Comparison of ENCODE assay signal across 17 cellular contexts in the genomic region with DNA sequence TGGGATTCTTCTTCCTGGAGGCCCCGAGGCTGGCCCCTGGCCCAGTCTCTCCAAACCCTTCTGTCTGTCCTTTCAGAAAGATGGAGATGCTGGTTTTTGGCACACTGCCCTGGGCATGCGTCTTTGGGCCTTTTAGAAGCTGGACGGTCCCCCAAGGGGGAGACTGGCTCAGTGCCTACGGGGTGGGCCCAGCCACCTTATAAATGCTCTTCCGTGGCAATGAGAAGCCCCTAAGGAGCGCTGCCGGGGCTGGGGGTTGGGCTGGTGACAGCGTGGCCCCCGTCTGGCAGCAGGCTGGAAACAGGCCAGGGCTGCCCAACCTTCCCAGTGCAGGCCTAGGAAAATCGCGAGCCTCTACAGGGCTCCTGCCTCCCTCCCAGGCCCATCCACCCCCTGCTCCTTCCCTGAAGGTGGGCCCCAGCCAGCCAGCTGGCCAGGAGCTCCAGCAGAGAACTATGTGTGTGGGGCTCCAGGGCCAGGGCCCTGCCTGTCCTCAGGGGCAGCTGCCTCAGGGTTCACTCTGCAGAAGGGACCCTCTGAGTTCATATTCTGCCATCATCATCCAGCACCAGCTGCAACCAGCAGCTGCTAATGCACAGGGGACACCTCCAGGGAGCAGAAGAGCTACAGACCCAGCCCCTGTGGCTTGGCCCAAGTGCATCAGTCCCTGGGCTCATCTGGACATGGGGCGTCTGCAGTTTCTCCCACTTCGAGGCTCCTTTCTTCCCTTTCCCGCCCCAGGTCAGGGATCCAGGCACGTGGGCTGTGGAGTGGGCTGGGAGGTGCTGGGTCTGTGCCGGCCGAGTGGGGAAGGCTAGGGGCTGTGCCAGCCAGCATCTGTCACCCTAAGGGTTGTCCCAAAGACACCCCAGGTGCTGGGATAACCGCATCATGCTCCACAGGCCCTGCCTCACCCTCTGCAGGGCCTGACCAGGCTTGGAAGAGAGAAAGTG.
A peak's percentile ranks its signal among the peaks of the same experiment; 100 is the strongest.
DNase-seq lines count a peak whose midpoint lies in the region; ATAC-seq, FAIRE-seq and TF ChIP-seq lines count a peak whose summit lies in the region.
"Had no signal": no experiment of that assay in that cellular context is flagged by ENCODE, and none has a peak within 500 bp of the region (broad histone marks: within the 10 kb centered on the region; RNA-seq: fewer than 3 reads in every experiment).

No MANE protein-coding gene starts in this region.

- H3K4me3 ChIP-seq in kidney (ENCODE audit: low read length in 2 of 2) (no peak overlapping the region), sigmoid colon (no peak overlapping the region)
- H3K4me3 ChIP-seq: esophagus squamous epithelium, skin epidermis, upper lobe of right lung had no signal

- WGBS in sigmoid colon, 2 donors = 79 to 82% methylated on average over 18 of the region's 18 CpGs

- POLR2A ChIA-PET in HEK293T (lab: Yijun Ruan, JAX) = no interaction called here

- H3K36me3 ChIP-seq in kidney (ENCODE audit: control insufficient read depth in 1 of 2, insufficient read depth in 2 of 2, low read length in 2 of 2) (no peaks in the 10 kb centered on the region), sigmoid colon (no peaks in the 10 kb centered on the region)
- H3K36me3 ChIP-seq: brain microvascular endothelial cell, esophagus squamous epithelium, upper lobe of right lung had no signal

- FAIRE-seq in kidney (lab: Jason Lieb, UNC) = no peak

- H3K9me3 ChIP-seq in kidney (ENCODE audit: control insufficient read depth in 1 of 2, low read length in 2 of 2) (no peaks in the 10 kb centered on the region), sigmoid colon (no peaks in the 10 kb centered on the region)
- H3K9me3 ChIP-seq: esophagus squamous epithelium, upper lobe of right lung had no signal

- no peak overlapping the region for H3K9ac ChIP-seq in kidney (ENCODE audit: low read length in 2 of 2)

- H3K27ac ChIP-seq in kidney (ENCODE audit: low read depth in 2 of 2, low read length in 2 of 2) = no peak overlapping the region
- H3K27ac ChIP-seq in sigmoid colon = peak overlapping the region in 1 of 4 donors; percentile 75
- H3K27ac ChIP-seq: brain microvascular endothelial cell, skin epidermis, upper lobe of right lung had no signal

- TF ChIP-seq CTCF in kidney (IDR thresholded peaks at IDR 0.05; ENCODE audit: borderline replicate concordance, extremely low read depth, insufficient read depth) = no peak
- TF ChIP-seq CTCF in sigmoid colon (IDR thresholded peaks at IDR 0.05) = no peak

- CTCF ChIA-PET in HEK293T (lab: Yijun Ruan, JAX) = no interaction called here

- no peak for TF ChIP-seq EP300 in sigmoid colon (IDR thresholded peaks at IDR 0.05)

- intact Hi-C loops in kidney (cut with DNase I) (no loop called here), sigmoid colon (cut with DNase I) (no loop called here)

- no peak for TF ChIP-seq POLR2A in sigmoid colon (IDR thresholded peaks at IDR 0.05)

- DNase-seq in NCI-H2171 treated with DMSO at 0.1 percent for 48 hours (lab: John Stamatoyannopoulos, UW) = peak; percentile 6
- no peak for DNase-seq in NCI-H2171 (lab: John Stamatoyannopoulos, UW)
- DNase-seq in DMS79 treated with DMSO at 0.1 percent for 48 hours (lab: John Stamatoyannopoulos, UW) = peak; percentile 65
- peak; percentile 65 for DNase-seq in kidney
- peak; percentile 47 for DNase-seq in sigmoid colon
- no peak for DNase-seq in HEK293T (ENCODE audit: extremely low spot score)
- DNase-seq: brain microvascular endothelial cell; CD4-positive, CD25-positive, alpha-beta regulatory T cell; esophagus squamous epithelium; NK-92 treated with Interleukin-12 subunit alpha and Interleukin-12 subunit beta, amount 100 ng/mL, for 24 hours; T-helper 17 cell; upper lobe of right lung had no signal

- H3K4me1 ChIP-seq in kidney (ENCODE audit: control insufficient read depth in 1 of 2, insufficient read depth in 1 of 2, low read depth in 1 of 2, low read length in 2 of 2) (peaks cover 9 to 15% of the 10 kb centered on the region in 2 donors), sigmoid colon (peaks cover 0 to 24% (median 19%) of the 10 kb centered on the region in 4 donors)

- no peak for ATAC-seq in GM18498 (IDR thresholded peaks at IDR 0.05; ENCODE audit: unreplicated experiment)
- no peak for ATAC-seq in GM18909 (IDR thresholded peaks at IDR 0.05; ENCODE audit: poor library complexity, unreplicated experiment)
- ATAC-seq: stimulated activated effector memory CD8-positive, alpha-beta T cell treated with anti-CD3 and anti-CD28 coated beads, Interleukin-12 subunit alpha, Interleukin-12 subunit beta, amount 100 ng/mL, for 72 hours; T-helper 17 cell; upper lobe of right lung; WTC11 had no signal

- H3K27me3 ChIP-seq in sigmoid colon = no peaks in the 10 kb centered on the region
- H3K27me3 ChIP-seq: brain microvascular endothelial cell, esophagus squamous epithelium, upper lobe of right lung had no signal

TF ChIP-seq in HEK293T, 16 proteins besides CTCF, POLR2A, EP300 and RAD21:
- TF ChIP-seq FOXM1 (IDR thresholded peaks at IDR 0.05; ENCODE audit: borderline replicate concordance) = no peak
- TF ChIP-seq, protein P1, sequence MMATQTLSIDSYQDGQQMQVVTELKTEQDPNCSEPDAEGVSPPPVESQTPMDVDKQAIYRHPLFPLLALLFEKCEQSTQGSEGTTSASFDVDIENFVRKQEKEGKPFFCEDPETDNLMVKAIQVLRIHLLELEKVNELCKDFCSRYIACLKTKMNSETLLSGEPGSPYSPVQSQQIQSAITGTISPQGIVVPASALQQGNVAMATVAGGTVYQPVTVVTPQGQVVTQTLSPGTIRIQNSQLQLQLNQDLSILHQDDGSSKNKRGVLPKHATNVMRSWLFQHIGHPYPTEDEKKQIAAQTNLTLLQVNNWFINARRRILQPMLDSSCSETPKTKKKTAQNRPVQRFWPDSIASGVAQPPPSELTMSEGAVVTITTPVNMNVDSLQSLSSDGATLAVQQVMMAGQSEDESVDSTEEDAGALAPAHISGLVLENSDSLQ (IDR thresholded peaks at IDR 0.05) = no peak
- no peak for TF ChIP-seq NFRKB (IDR thresholded peaks at IDR 0.05)
- no peak for TF ChIP-seq SP1 (IDR thresholded peaks at IDR 0.05)
- TF ChIP-seq ZNF384 (IDR thresholded peaks at IDR 0.05) = no peak
- no peak for TF ChIP-seq HDGF (IDR thresholded peaks at IDR 0.05; ENCODE audit: borderline replicate concordance)
- TF ChIP-seq TARDBP (IDR thresholded peaks at IDR 0.05) = no peak
- no peak for TF ChIP-seq CTBP1 (IDR thresholded peaks at IDR 0.05; ENCODE audit: borderline replicate concordance)
- TF ChIP-seq L3MBTL2 (conservative IDR thresholded peaks at IDR 0.05) = no peak
- no peak for TF ChIP-seq BHLHE40 (IDR thresholded peaks at IDR 0.05; ENCODE audit: borderline replicate concordance)
- TF ChIP-seq ELF4 (IDR thresholded peaks at IDR 0.05) = no peak
- no peak for TF ChIP-seq FOXA1 (IDR thresholded peaks at IDR 0.05)
- no peak for TF ChIP-seq SUZ12 (IDR thresholded peaks at IDR 0.05)
- no peak for TF ChIP-seq ARNT (IDR thresholded peaks at IDR 0.05)

Comparison
In these comparisons a context has a peak if more than half of its experiments do, and no peak if none do; other contexts are left out.
1. DNase-seq: peak in NCI-H2171 treated with DMSO at 0.1 percent for 48 hours (single experiment), DMS79 treated with DMSO at 0.1 percent for 48 hours (single experiment), kidney (single experiment) and sigmoid colon (single experiment); none in NCI-H2171 (single experiment) and HEK293T (single experiment).